ENCODE assay signal across 8 cellular contexts in the genomic region with DNA sequence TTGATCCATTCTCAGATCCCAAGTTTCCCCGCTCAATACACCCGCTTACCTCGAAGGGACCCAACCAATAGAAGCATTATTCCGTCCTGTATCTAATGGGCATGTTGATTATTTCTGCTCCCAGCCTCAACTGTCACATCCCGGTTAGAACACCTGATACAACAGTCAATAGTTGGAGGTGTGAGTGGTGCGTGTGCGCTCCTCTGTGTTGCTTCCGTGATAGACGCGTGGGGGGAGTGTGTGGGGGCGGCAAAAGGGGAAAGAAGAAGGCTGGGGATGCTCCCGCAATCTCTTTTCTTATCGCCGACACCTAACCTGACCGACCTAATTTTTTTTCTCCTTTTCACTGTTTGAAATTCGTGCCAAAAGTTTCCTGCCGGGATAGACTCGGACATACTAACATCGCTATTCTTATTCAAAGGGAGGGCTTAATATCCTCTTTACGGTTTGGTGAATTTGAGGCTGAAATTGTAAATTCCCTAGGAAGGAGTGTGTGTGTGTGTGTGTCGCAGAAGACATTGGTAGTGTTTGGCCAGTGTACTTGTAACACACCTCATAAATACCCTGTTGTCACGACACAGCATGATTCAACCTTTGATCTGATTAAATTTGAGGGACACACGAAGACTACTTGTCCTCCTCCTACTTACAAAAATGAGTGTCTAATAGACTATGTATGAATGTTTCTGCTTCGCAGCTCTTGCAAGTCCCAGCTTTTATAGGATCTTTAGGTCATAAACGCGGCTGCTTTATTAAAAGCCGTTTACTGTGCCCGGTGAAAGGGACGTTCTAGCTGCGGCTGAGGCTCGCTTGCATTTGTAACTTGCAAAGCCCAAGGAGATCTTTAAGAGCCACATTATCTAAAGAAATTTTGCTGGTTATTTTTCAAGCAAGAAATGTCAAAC. TPM values are rescaled to one million over a fixed set of nuclear protein-coding genes. Genes with fewer than 3 reads are reported as not detected.
A peak's percentile ranks its signal among the peaks of the same experiment; 100 is the strongest.
DNase-seq lines count a peak whose midpoint lies in the region; ATAC-seq and TF ChIP-seq lines count a peak whose summit lies in the region.

No MANE protein-coding gene starts in this region.

- H2AFZ ChIP-seq in GM23338 = no peak overlapping the region

- intact Hi-C loops in body of pancreas (cut with DNase I) = no loop called here

- no peak for ATAC-seq in GM23338
- no peak for ATAC-seq in body of pancreas
- no peak for ATAC-seq in naive B cell (ENCODE audit: low read depth in 2 of 2)
- no peak for ATAC-seq in HG02938 (IDR thresholded peaks at IDR 0.05; ENCODE audit: unreplicated experiment)

- H3K9me3 Mint-ChIP-seq in GM23338 = no peaks in the 10 kb centered on the region
- peaks cover 3 to 43% (median 26%) of the 10 kb centered on the region in 7 donors for H3K9me3 Mint-ChIP-seq in naive B cell

- no peaks in the 10 kb centered on the region for H3K36me3 ChIP-seq in GM23338 (ENCODE audit: insufficient read depth)
- no peaks in the 10 kb centered on the region for H3K36me3 ChIP-seq in body of pancreas (replicated peaks in 1 of 2; ENCODE audit: insufficient read depth in 1 of 2, low read depth in 2 of 2)
- H3K36me3 ChIP-seq in brain microvascular endothelial cell (replicated peaks) = no peaks in the 10 kb centered on the region

- H3K4me3 ChIP-seq in GM23338 (peak overlapping the region; percentile 80), body of pancreas (no peak overlapping the region), brain microvascular endothelial cell (ENCODE audit: low read depth, low read length) (no peak overlapping the region)

- 43 to 55% methylated on average over 31 of the region's 31 CpGs for WGBS in body of pancreas, 2 donors

- H3K27me3 Mint-ChIP-seq in GM23338 (ENCODE audit: insufficient read depth, low read depth, poor library complexity) (peaks cover 92% of the 10 kb centered on the region), naive B cell (peaks cover 77 to 96% (median 90%) of the 10 kb centered on the region in 3 donors)

- H3K27ac ChIP-seq in GM23338 (ENCODE audit: low read depth) (no peak overlapping the region), body of pancreas (peak overlapping the region; percentile 21 to 97 (median 87)), brain microvascular endothelial cell (no peak overlapping the region)

- no peaks in the 10 kb centered on the region for H3K79me2 ChIP-seq in GM23338 (replicated peaks; ENCODE audit: insufficient read depth)

- peaks cover 64% of the 10 kb centered on the region for H3K4me1 Mint-ChIP-seq in GM23338
- peaks cover 20 to 32% (median 24%) of the 10 kb centered on the region in 3 donors for H3K4me1 Mint-ChIP-seq in naive B cell

- peaks cover 29% of the 10 kb centered on the region for H3F3A ChIP-seq in GM23338 (replicated peaks; ENCODE audit: low read depth)

- H3K4me1 ChIP-seq in GM23338 (ENCODE audit: insufficient read depth) (peaks cover 61% of the 10 kb centered on the region), body of pancreas (peaks cover 48% of the 10 kb centered on the region)

- H3K4me2 ChIP-seq in GM23338 = peak overlapping the region; percentile 100

- peaks cover 15% of the 10 kb centered on the region; the same call in 1 of the 2 replicates for H4K20me1 ChIP-seq in GM23338 (replicated peaks; ENCODE audit: insufficient read depth)

- no peaks in the 10 kb centered on the region for H3K36me3 Mint-ChIP-seq in GM23338 (ENCODE audit: low read depth)
- peaks cover 0 to 35% of the 10 kb centered on the region in 2 donors for H3K36me3 Mint-ChIP-seq in naive B cell

- no peaks in the 10 kb centered on the region for H3K9me2 ChIP-seq in GM23338 (ENCODE audit: insufficient read depth)

- in situ Hi-C loops in brain microvascular endothelial cell (cut with HindIII; ENCODE audit: low pct_ligation_motif_present, low sequenced_read_pairs) = no loop called here

- H3K9me3 ChIP-seq in body of pancreas = no peaks in the 10 kb centered on the region

- H3K27me3 ChIP-seq in GM23338 (ENCODE audit: insufficient read depth) (peaks cover 89% of the 10 kb centered on the region), body of pancreas (peaks cover 0 to 7% of the 10 kb centered on the region in 2 donors), brain microvascular endothelial cell (replicated peaks) (peaks cover 71% of the 10 kb centered on the region)

- H3K4me3 Mint-ChIP-seq in GM23338 = peak overlapping the region; percentile 86
- H3K4me3 Mint-ChIP-seq in naive B cell = peak overlapping the region in 5 of 8 donors; percentile 29 to 91 (median 56)

- TF ChIP-seq CTCF in GM23338 (conservative IDR thresholded peaks at IDR 0.05; ENCODE audit: low read depth in 2 of 2) (no peak), body of pancreas (IDR thresholded peaks at IDR 0.05) (no peak), brain microvascular endothelial cell (IDR thresholded peaks at IDR 0.05; ENCODE audit: low read depth, low read length, missing control alignments) (no peak)

- DNase-seq in NCI-H510A treated with DMSO at 0.1 percent for 48 hours (lab: John Stamatoyannopoulos, UW) (peak; percentile 67), NCI-H510A (lab: John Stamatoyannopoulos, UW) (no peak), GM23338 (ENCODE audit: low spot score) (peak; percentile 37), body of pancreas (no peak), naive B cell (no peak), brain microvascular endothelial cell (no peak)
- no peak for DNase-seq in activated effector memory CD4-positive, alpha-beta T cell treated with Interleukin-2 at 50 U/mL for 16 hours

- no peak for TF ChIP-seq POLR2A in body of pancreas (IDR thresholded peaks at IDR 0.05)

- no peak overlapping the region for H3K27ac Mint-ChIP-seq in GM23338
- H3K27ac Mint-ChIP-seq in naive B cell = peak overlapping the region in 1 of 6 donors; percentile 40

TF ChIP-seq in GM23338, 12 proteins besides CTCF, POLR2A, EP300 and RAD21:
- no peak for TF ChIP-seq POLR2AphosphoS5 (IDR thresholded peaks at IDR 0.05; ENCODE audit: low read depth)
- TF ChIP-seq CREB1 (CRISPR knock-in tag; IDR thresholded peaks at IDR 0.05; ENCODE audit: low read depth) = no peak
- TF ChIP-seq NANOG (IDR thresholded peaks at IDR 0.05; ENCODE audit: borderline replicate concordance) = 0 out of 2 replicates have a peak, but pooled peaks have one; percentile 11
- TF ChIP-seq ZNF114 (CRISPR knock-in tag; IDR thresholded peaks at IDR 0.05) = no peak
- no peak for TF ChIP-seq JUNB (IDR thresholded peaks at IDR 0.05; ENCODE audit: unreplicated experiment)
- peak; percentile 63 for TF ChIP-seq EZH2 (IDR thresholded peaks at IDR 0.05; ENCODE audit: low read depth, unreplicated experiment)
TF ChIP-seq in GM23338: peak in this region for 2.

RNA-seq across cellular contexts. Expression of gene PROX1, which starts 1.5 kb away (rescaled TPM):
- 0.39 and 0.49 TPM in 2 replicates for total RNA-seq in GM23338 (2014; rRNA removed; shearing (Covaris generic))
- 0.66 and 0.92 TPM in 2 replicates for polyA plus RNA-seq in GM23338 (2016; fragmentation: Nextera tagmentation; extraction: Ambion mirVana)
- 10 to 100 TPM; 13.7 to 27.4 TPM for total RNA-seq in body of pancreas
- polyA plus RNA-seq in naive B cell (ENCODE audit: low read depth in 6 of 6) = not detected

Comparison
In these comparisons a context has a peak if more than half of its experiments do, and no peak if none do; other contexts are left out.
1. DNase-seq: peak in NCI-H510A treated with DMSO at 0.1 percent for 48 hours (single experiment) and GM23338 (single experiment); none in NCI-H510A (single experiment), body of pancreas (0 of 4), naive B cell (single experiment), activated effector memory CD4-positive, alpha-beta T cell treated with Interleukin-2 at 50 U/mL for 16 hours (single experiment) and brain microvascular endothelial cell (single experiment).
2. H3K27ac ChIP-seq: peak in body of pancreas (4 of 4); none in GM23338 (single experiment) and brain microvascular endothelial cell (single experiment).